14 cellular contexts compared by ENCODE assay signal in the genomic region with DNA sequence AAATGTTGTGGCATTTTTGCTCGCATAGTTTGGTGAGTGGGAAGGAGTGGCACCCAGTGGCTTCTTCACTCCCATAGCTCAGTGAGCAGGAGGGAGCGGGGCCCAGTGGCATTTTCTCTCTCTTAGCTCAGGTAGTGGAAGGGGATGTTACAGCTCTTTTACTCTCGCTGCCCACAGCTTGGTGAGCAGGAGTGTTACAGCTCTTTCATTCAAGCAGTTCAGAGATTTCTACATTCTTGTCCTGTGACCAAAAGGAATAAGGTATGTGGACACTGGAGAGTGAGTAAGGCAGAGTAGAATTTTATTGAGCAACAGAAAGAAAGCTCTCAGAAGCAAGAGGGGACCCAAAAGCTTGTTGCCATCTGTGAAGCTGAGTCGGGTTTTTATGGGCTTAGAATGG.
"Had no signal": no experiment of that assay in that cellular context is flagged by ENCODE, and none has a peak within 500 bp of the region (broad histone marks: within the 10 kb centered on the region; RNA-seq: fewer than 3 reads in every experiment).

No MANE protein-coding gene starts in this region.

- H3K4me1 ChIP-seq: psoas muscle, tibial nerve had no signal

- H3K4me3 ChIP-seq: lung, psoas muscle, tibial nerve had no signal

- H3K27ac ChIP-seq: psoas muscle, tibial nerve had no signal

- DNase-seq: activated CD4-positive, alpha-beta T cell treated with anti-CD3 and anti-CD28 coated beads for 4 hours; activated CD8-positive, alpha-beta T cell treated with anti-CD3 and anti-CD28 coated beads, Interleukin-2, amount 10 ng/mL, durations not matched to agents 7 days and 5 days; activated naive CD4-positive, alpha-beta T cell; activated naive CD8-positive, alpha-beta T cell treated with anti-CD3 and anti-CD28 coated beads, Interleukin-2, amount 50 U/mL, for 24 hours; effector memory CD8-positive, alpha-beta T cell; hypothalamus; left cardiac atrium; naive thymus-derived CD8-positive, alpha-beta T cell; psoas muscle; stimulated activated CD4-positive, alpha-beta T cell treated with anti-CD3 and anti-CD28 coated beads, Interleukin-2, amount 100 ng/mL, for 24 hours; stimulated activated naive B cell treated with anti-CD40 and anti-IgM and Interleukin-4, amounts not matched to agents 10 μg/mL and 1 μg/mL and 100 μg/mL, for 72 hours; T-cell had no signal

- H3K27me3 ChIP-seq: tibial nerve had no signal

- H3K36me3 ChIP-seq: tibial nerve had no signal
